ENCODE assay signal across 24 cellular contexts in the genomic region with DNA sequence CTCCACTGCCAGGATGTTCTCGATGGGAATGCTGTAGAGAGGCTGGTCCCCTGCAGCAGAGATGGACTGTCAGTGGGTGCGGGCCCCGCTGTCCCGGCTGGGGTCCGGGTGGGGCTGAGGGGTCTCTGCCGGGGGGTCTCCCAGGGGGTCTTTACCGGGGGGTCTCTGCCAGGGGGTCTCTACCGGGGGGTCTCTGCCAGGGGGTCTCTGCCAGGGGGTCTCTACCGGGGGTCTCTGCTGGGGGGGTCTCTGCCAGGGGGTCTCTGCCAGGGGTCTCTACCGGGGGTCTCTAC. TPM values are rescaled to one million over a fixed set of nuclear protein-coding genes. Genes with fewer than 3 reads are reported as not detected.
DNase-seq lines count a peak whose midpoint lies in the region; ATAC-seq and TF ChIP-seq lines count a peak whose summit lies in the region.
"Had no signal": no experiment of that assay in that cellular context is flagged by ENCODE, and none has a peak within 500 bp of the region (broad histone marks: within the 10 kb centered on the region; RNA-seq: fewer than 3 reads in every experiment).

No MANE protein-coding gene starts in this region.

- peaks cover 0 to 2% (median 0%) of the 10 kb centered on the region in 3 donors for H3K27me3 Mint-ChIP-seq in CD14-positive monocyte (ENCODE audit: low read depth in 3 of 3)
- H3K27me3 Mint-ChIP-seq: CD4-positive, alpha-beta memory T cell had no signal

- H3K4me1 Mint-ChIP-seq in CD14-positive monocyte = no peaks in the 10 kb centered on the region
- peaks cover 8% of the 10 kb centered on the region for H3K4me1 Mint-ChIP-seq in stimulated activated effector memory CD8-positive, alpha-beta T cell treated with anti-CD3 and anti-CD28 coated beads, Interleukin-12 subunit alpha, Interleukin-12 subunit beta, amount 100 ng/mL, for 72 hours

- H2AFZ ChIP-seq in fibroblast of lung (ENCODE audit: low read length) = no peak overlapping the region

- H3K4me2 ChIP-seq in fibroblast of lung (ENCODE audit: extremely low read depth, insufficient read depth, low read length) = no peak overlapping the region
- H3K4me2 ChIP-seq: BLaER1, SK-N-SH had no signal

- DNase-seq in CD14-positive monocyte (ENCODE audit: low spot score) (peak; percentile 25), RWPE1 (ENCODE audit: low spot score) (no peak), fibroblast of lung (ENCODE audit: low read depth in 2 of 2) (no peak), SHP77 treated with DMSO at 0.1 percent for 48 hours (lab: John Stamatoyannopoulos, UW) (no peak)
- no peak for DNase-seq in stimulated activated effector memory CD8-positive, alpha-beta T cell treated with anti-CD3 and anti-CD28 coated beads, Interleukin-12 subunit alpha, Interleukin-12 subunit beta, amount 100 ng/mL, for 72 hours (ENCODE audit: low spot score in 2 of 2)
- DNase-seq: ACHN, Caco-2, DMS 273 treated with DMSO at 0.1 percent for 48 hours, DND-41, IMR-90, MV-4-11, NCI-H1105 treated with DMSO at 0.1 percent for 48 hours, NCI-H1694, NCI-H446, OCI-M1, SIG-M5, SK-N-SH had no signal

- peaks cover 64 to 77% of the 10 kb centered on the region in 2 donors for H3K36me3 Mint-ChIP-seq in CD14-positive monocyte
- peaks cover 64% of the 10 kb centered on the region for H3K36me3 Mint-ChIP-seq in stimulated activated effector memory CD8-positive, alpha-beta T cell treated with anti-CD3 and anti-CD28 coated beads, Interleukin-12 subunit alpha, Interleukin-12 subunit beta, amount 100 ng/mL, for 72 hours

- intact Hi-C loops in CD14-positive monocyte (cut with micrococcal nuclease) = no loop called here

- ATAC-seq in stimulated activated effector memory CD8-positive, alpha-beta T cell treated with anti-CD3 and anti-CD28 coated beads, Interleukin-12 subunit alpha, Interleukin-12 subunit beta, amount 100 ng/mL, for 72 hours = no peak
- no peak for ATAC-seq in HG02938 (IDR thresholded peaks at IDR 0.05; ENCODE audit: unreplicated experiment)
- no peak for ATAC-seq in GM21717 (IDR thresholded peaks at IDR 0.05; ENCODE audit: unreplicated experiment)
- no peak for ATAC-seq in GM19455 (IDR thresholded peaks at IDR 0.05; ENCODE audit: unreplicated experiment)
- ATAC-seq: GM12878, HCT116 had no signal

- no peak overlapping the region for H3K9ac ChIP-seq in fibroblast of lung (ENCODE audit: insufficient read depth, low read length)
- H3K9ac ChIP-seq: BLaER1, SK-N-SH had no signal

- no peak overlapping the region for H3K27ac Mint-ChIP-seq in CD14-positive monocyte
- H3K27ac Mint-ChIP-seq in stimulated activated effector memory CD8-positive, alpha-beta T cell treated with anti-CD3 and anti-CD28 coated beads, Interleukin-12 subunit alpha, Interleukin-12 subunit beta, amount 100 ng/mL, for 72 hours = peak overlapping the region; percentile 89

- POLR2A ChIA-PET in RWPE1 (lab: Yijun Ruan, JAX; ENCODE audit: low non-redundant PET) = no interaction called here

- H3K27ac ChIP-seq in RWPE1 (peak overlapping the region; percentile 34), fibroblast of lung (ENCODE audit: insufficient read depth, low read length) (peak overlapping the region; percentile 91)
- H3K27ac ChIP-seq: BLaER1 had no signal

- H3K4me1 ChIP-seq in fibroblast of lung (ENCODE audit: control insufficient read depth, extremely low read depth, insufficient read depth, low read length) = peaks cover 13% of the 10 kb centered on the region
- H3K4me1 ChIP-seq: BLaER1, Caco-2 had no signal

- peaks cover 0 to 2% (median 0%) of the 10 kb centered on the region in 7 donors for H3K9me3 Mint-ChIP-seq in CD14-positive monocyte
- no peaks in the 10 kb centered on the region for H3K9me3 Mint-ChIP-seq in stimulated activated effector memory CD8-positive, alpha-beta T cell treated with anti-CD3 and anti-CD28 coated beads, Interleukin-12 subunit alpha, Interleukin-12 subunit beta, amount 100 ng/mL, for 72 hours

- TF ChIP-seq CTCF in CD14-positive monocyte (IDR thresholded peaks at IDR 0.05) (no peak), RWPE1 (conservative IDR thresholded peaks at IDR 0.05; ENCODE audit: low read depth) (no peak), fibroblast of lung (conservative IDR thresholded peaks at IDR 0.05 in 1 of 2, IDR thresholded peaks at IDR 0.05 in 1 of 2; ENCODE audit: low read depth in 1 of 2, low read length in 2 of 2) (no peak)

- H3K79me2 ChIP-seq in fibroblast of lung (ENCODE audit: control insufficient read depth, insufficient read depth, low read length) = no peaks in the 10 kb centered on the region

- H3K36me3 ChIP-seq in fibroblast of lung (ENCODE audit: control insufficient read depth, insufficient read depth, low read length) = peaks cover 39% of the 10 kb centered on the region

- H3K4me3 ChIP-seq in fibroblast of lung (replicated peaks in 1 of 4; ENCODE audit: control extremely low read depth in 1 of 4, insufficient read depth in 1 of 4, low read depth in 3 of 4, low read length in 4 of 4) = no peak overlapping the region
- H3K4me3 ChIP-seq: BLaER1, GM12878 had no signal

- no peaks in the 10 kb centered on the region for H4K20me1 ChIP-seq in fibroblast of lung (ENCODE audit: control insufficient read depth, extremely low read depth, insufficient read depth, low read length)

- no peaks in the 10 kb centered on the region for H3K27me3 ChIP-seq in fibroblast of lung (ENCODE audit: control insufficient read depth, insufficient read depth, low read length)
- H3K27me3 ChIP-seq: BLaER1 had no signal

- CTCF ChIA-PET in RWPE1 (lab: Yijun Ruan, JAX) = no interaction called here

- no peaks in the 10 kb centered on the region for H3K9me3 ChIP-seq in fibroblast of lung (ENCODE audit: control insufficient read depth, insufficient read depth, low read depth, low read length)
- H3K9me3 ChIP-seq: BLaER1, Caco-2, SK-N-SH had no signal

- H3K4me3 Mint-ChIP-seq in CD14-positive monocyte = no peak overlapping the region
- H3K4me3 Mint-ChIP-seq in stimulated activated effector memory CD8-positive, alpha-beta T cell treated with anti-CD3 and anti-CD28 coated beads, Interleukin-12 subunit alpha, Interleukin-12 subunit beta, amount 100 ng/mL, for 72 hours = no peak overlapping the region

RNA-seq across cellular contexts. Expression of a gene that starts 25.7 kb away (rescaled TPM):
- under 1 TPM in 1 of 2 donors, not detected in 1; 0.05 TPM for polyA plus RNA-seq in CD14-positive monocyte
- total RNA-seq in fibroblast of lung = 0.26 and 0.50 TPM in 2 replicates
- polyA plus RNA-seq in fibroblast of lung = 0.54 and 0.56 TPM in 2 replicates
- 0.18 and 0.82 TPM in 2 replicates for polyA plus RNA-seq in fibroblast of lung (2012)
- 6.3 and 6.4 TPM in 2 replicates for polyA minus RNA-seq in fibroblast of lung (ENCODE audit: low replicate concordance)
- total RNA-seq: Caco-2 had no signal
